Comparison of ENCODE assay signal across 1 cellular context in genomic region chr11:299081-299891, GRCh38.
TF ChIP-seq lines count a peak whose summit lies in the region.

Gene IFITM5 (minus strand): TSS chr11:299526. CDS start chr11:299490, 36 bp downstream.

TF ChIP-seq in IMR-90, 13 proteins besides CTCF, POLR2A, EP300 and RAD21 (continued from another document):
- TF ChIP-seq BHLHE40 (IDR thresholded peaks at IDR 0.05; ENCODE audit: low read depth, low read length), result no peak
- no peak for TF ChIP-seq MAZ (IDR thresholded peaks at IDR 0.05; ENCODE audit: borderline replicate concordance, low read depth, low read length)
- no peak for TF ChIP-seq MAFK (IDR thresholded peaks at IDR 0.05; ENCODE audit: low read depth, low read length)
- TF ChIP-seq MXI1 (IDR thresholded peaks at IDR 0.05; ENCODE audit: borderline replicate concordance, low read depth, low read length), result no peak
- no peak for TF ChIP-seq CEBPB (IDR thresholded peaks at IDR 0.05; ENCODE audit: low read depth, low read length)
- no peak for TF ChIP-seq USF2 (IDR thresholded peaks at IDR 0.05; ENCODE audit: low read depth, low read length)
- TF ChIP-seq RFX5 (IDR thresholded peaks at IDR 0.05; ENCODE audit: low read depth, low read length), result no peak
